ENCODE assay signal across 8 cellular contexts in the genomic region with DNA sequence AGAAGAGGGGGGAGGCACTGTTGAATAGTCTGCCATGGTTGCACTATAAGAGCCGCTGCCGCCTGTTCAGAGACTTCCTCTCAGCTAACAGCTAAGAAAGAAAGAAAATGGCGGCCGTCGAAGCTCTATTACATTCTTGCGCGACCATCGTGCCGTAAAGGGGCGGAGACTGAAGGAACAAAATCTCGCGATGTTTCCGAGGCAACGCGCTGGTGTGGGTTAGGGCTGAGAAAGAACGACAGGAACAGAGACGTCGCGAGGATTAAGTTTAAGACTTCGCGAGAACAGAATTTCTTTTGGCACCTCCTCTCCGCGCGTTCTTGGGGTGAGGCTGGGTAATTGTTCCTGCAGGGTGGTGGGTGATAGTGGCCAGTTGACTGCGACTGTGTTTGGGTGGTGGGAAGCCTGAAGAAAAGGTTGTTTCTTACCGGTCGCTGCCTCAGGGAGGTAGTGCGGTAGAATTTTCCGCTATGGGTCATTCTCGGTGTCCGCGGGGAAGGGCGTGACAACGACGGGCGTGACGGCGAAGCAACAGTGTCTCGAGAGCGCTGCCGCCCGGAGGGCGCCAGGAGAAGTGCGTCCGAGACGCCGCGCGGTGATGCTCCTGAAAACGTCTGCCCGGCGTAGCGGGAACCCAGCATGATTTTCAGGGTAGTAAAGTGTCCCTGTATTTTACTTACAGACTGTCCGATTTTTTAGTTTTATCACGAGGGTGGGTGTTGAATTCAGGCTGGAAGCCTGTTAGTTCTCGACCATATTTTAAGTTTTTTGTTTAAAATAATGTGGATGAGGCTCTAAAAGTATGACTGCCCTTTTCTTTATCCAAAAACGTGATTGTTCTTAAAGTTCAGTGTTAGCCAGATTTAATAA. TPM values are rescaled to one million over a fixed set of nuclear protein-coding genes. Genes with fewer than 3 reads are reported as not detected.
DNase-seq lines count a peak whose midpoint lies in the region; ATAC-seq, FAIRE-seq and TF ChIP-seq lines count a peak whose summit lies in the region.

TSS of gene FUBP1 (minus strand) at position 104 of the 870 bp plus-strand sequence. CDS start at position 36, 68 bp downstream.

- no peaks in the 10 kb centered on the region for H3K9me3 ChIP-seq in iPS-15b (ENCODE audit: control insufficient read depth, insufficient read depth, low read length)
- no peaks in the 10 kb centered on the region for H3K9me3 ChIP-seq in skeletal muscle satellite cell (replicated peaks; ENCODE audit: low read length)

- ATAC-seq in GM18520 (IDR thresholded peaks at IDR 0.05; ENCODE audit: unreplicated experiment) (peak; percentile 55), HG03064 (IDR thresholded peaks at IDR 0.05; ENCODE audit: low read depth, unreplicated experiment) (peak; percentile 73)

- H3K4me1 ChIP-seq in iPS-15b (ENCODE audit: control insufficient read depth, insufficient read depth, low read length) = peaks cover 16% of the 10 kb centered on the region
- H3K4me1 ChIP-seq in skeletal muscle satellite cell (ENCODE audit: control insufficient read depth, insufficient read depth, low read length) = peaks cover 16% of the 10 kb centered on the region

- FAIRE-seq in A204.1 (lab: Jason Lieb, UNC) (peak; percentile 97), TTC549 (lab: Jason Lieb, UNC) (peak; percentile 84)

- peak within 1 kb of the TSS; percentile 92 for H3K4me2 ChIP-seq in skeletal muscle satellite cell (ENCODE audit: low read length)

- H3K9ac ChIP-seq in iPS-15b (ENCODE audit: low read depth, low read length) (peak within 1 kb of the TSS; percentile 99), skeletal muscle satellite cell (ENCODE audit: low read depth, low read length) (peak within 1 kb of the TSS; percentile 97)

- H3K27ac ChIP-seq in brain microvascular endothelial cell = peak within 1 kb of the TSS; percentile 98

- H3K4me3 ChIP-seq in brain microvascular endothelial cell (ENCODE audit: low read depth, low read length) (peak within 1 kb of the TSS; percentile 66), iPS-15b (ENCODE audit: low read depth, low read length) (peak within 1 kb of the TSS; percentile 92), skeletal muscle satellite cell (ENCODE audit: low read length) (peak within 1 kb of the TSS; percentile 77)

- peak; percentile 86 for TF ChIP-seq CTCF in brain microvascular endothelial cell (IDR thresholded peaks at IDR 0.05; ENCODE audit: low read depth, low read length, missing control alignments)

- DNase-seq in NCI-H2107 (lab: John Stamatoyannopoulos, UW) (peak; percentile 100), brain microvascular endothelial cell (peak; percentile 98)

- H3K27me3 ChIP-seq in brain microvascular endothelial cell (replicated peaks) (no peaks in the 10 kb centered on the region), iPS-15b (ENCODE audit: control insufficient read depth, insufficient read depth, low read length) (no peaks in the 10 kb centered on the region), skeletal muscle satellite cell (ENCODE audit: control insufficient read depth, insufficient read depth, low read length) (no peaks in the 10 kb centered on the region)

- in situ Hi-C loops in brain microvascular endothelial cell (cut with HindIII; ENCODE audit: low pct_ligation_motif_present, low sequenced_read_pairs) = no loop called here

- H3K36me3 ChIP-seq in brain microvascular endothelial cell (replicated peaks) (peaks cover 5% of the 10 kb centered on the region), iPS-15b (ENCODE audit: control insufficient read depth, insufficient read depth, low read length) (no peaks in the 10 kb centered on the region), skeletal muscle satellite cell (ENCODE audit: insufficient read depth, low read length) (peaks cover 23% of the 10 kb centered on the region)

RNA-seq across cellular contexts. Expression of gene FUBP1, which starts in this region (rescaled TPM):
- 97.8 and 99.4 TPM in 2 replicates for total RNA-seq in skeletal muscle satellite cell (2012; rRNA removed)

Comparison
In these comparisons a context has a peak if more than half of its experiments do, and no peak if none do; other contexts are left out.
1. Peak in every context shown above with its lines: DNase-seq, ATAC-seq, H3K4me3 ChIP-seq and H3K27ac ChIP-seq.